ENCODE assay signal across 1 cellular context in the genomic region with DNA sequence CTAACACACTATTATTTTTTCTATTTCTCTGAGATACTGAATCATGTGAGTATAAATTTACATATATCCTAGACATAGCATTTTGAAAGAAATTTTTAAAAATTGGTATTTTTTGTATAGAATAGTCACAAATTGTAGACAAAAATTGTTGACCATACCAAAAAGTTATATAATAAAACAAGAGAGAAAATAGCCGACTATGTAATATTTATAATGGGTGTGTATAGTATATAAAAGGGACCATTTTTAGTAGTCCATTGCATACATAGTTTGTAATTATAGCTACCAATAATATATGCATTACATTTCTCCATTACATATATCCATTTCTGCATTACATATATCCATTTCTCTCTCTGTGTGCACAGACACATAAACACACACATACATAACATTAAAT.
TF ChIP-seq lines count a peak whose summit lies in the region.

No MANE protein-coding gene starts in this region.

TF ChIP-seq in K562, 482 proteins besides CTCF, POLR2A, EP300 and RAD21 (continued from another document):
- TF ChIP-seq ZNF740 (CRISPR knock-in tag; IDR thresholded peaks at IDR 0.05) (no peak), ZNF740 (tag; IDR thresholded peaks at IDR 0.05) (no peak), CREB1 (IDR thresholded peaks at IDR 0.05) (no peak), CREB1 (CRISPR knock-in tag; IDR thresholded peaks at IDR 0.05) (no peak), PRMT5 (CRISPR knock-in tag; IDR thresholded peaks at IDR 0.05) (no peak), C11orf30 (IDR thresholded peaks at IDR 0.05; ENCODE audit: low read depth) (peak; percentile 47; the same call in 1 of the 2 replicates), MXI1 (IDR thresholded peaks at IDR 0.05; ENCODE audit: low read depth, low read length) (no peak), ZKSCAN3 (CRISPR knock-in tag; IDR thresholded peaks at IDR 0.05) (no peak), ZNF316 (IDR thresholded peaks at IDR 0.05) (peak; percentile 68)
